In genomic region chr14:99155173-99155777, GRCh38 we compare ENCODE assay signal across 27 cellular contexts.
A peak's percentile ranks its signal among the peaks of the same experiment; 100 is the strongest.
DNase-seq lines count a peak whose midpoint lies in the region; ATAC-seq, FAIRE-seq and TF ChIP-seq lines count a peak whose summit lies in the region.
"Had no signal": no experiment of that assay in that cellular context is flagged by ENCODE, and none has a peak within 500 bp of the region (broad histone marks: within the 10 kb centered on the region; RNA-seq: fewer than 3 reads in every experiment).

No MANE protein-coding gene starts in this region.

- H3K27ac ChIP-seq in endodermal cell (ENCODE audit: low read depth, low read length) (no peak overlapping the region), pancreas (no peak overlapping the region), kidney (ENCODE audit: low read depth in 2 of 2, low read length in 2 of 2) (no peak overlapping the region)
- H3K27ac ChIP-seq: BLaER1, cardiac muscle cell, dorsolateral prefrontal cortex, KMS-11, stomach, uterus, VCaP had no signal

- H3K4me1 ChIP-seq in endodermal cell (ENCODE audit: control insufficient read depth, insufficient read depth, low read length): no peaks in the 10 kb centered on the region
- H3K4me1 ChIP-seq in pancreas: peaks cover 4 to 9% (median 5%) of the 10 kb centered on the region in 3 donors
- no peaks in the 10 kb centered on the region for H3K4me1 ChIP-seq in kidney (ENCODE audit: control insufficient read depth in 1 of 2, insufficient read depth in 1 of 2, low read depth in 1 of 2, low read length in 2 of 2)
- H3K4me1 ChIP-seq: BLaER1, uterus had no signal

- H3K36me3 Mint-ChIP-seq in activated CD4-positive, alpha-beta T cell treated with anti-CD3 and anti-CD28 coated beads, Interleukin-2, amount 10 ng/mL, durations not matched to agents 7 days and 5 days (ENCODE audit: low read depth): no peaks in the 10 kb centered on the region
- no peaks in the 10 kb centered on the region for H3K36me3 Mint-ChIP-seq in endodermal cell (ENCODE audit: low read depth)
- H3K36me3 Mint-ChIP-seq: activated naive CD8-positive, alpha-beta T cell treated with anti-CD3 and anti-CD28 coated beads, Interleukin-2, amount 10 ng/mL, durations not matched to agents 7 days and 5 days had no signal

- no peaks in the 10 kb centered on the region for H3K27me3 ChIP-seq in endodermal cell (ENCODE audit: control insufficient read depth, insufficient read depth, low read length, poor library complexity, severe bottlenecking)
- H3K27me3 ChIP-seq in pancreas: no peaks in the 10 kb centered on the region
- H3K27me3 ChIP-seq: BLaER1, cardiac muscle cell, uterus had no signal

- TF ChIP-seq CTCF in endodermal cell (conservative IDR thresholded peaks at IDR 0.05) (no peak), pancreas (IDR thresholded peaks at IDR 0.05) (no peak), kidney (IDR thresholded peaks at IDR 0.05; ENCODE audit: borderline replicate concordance, extremely low read depth, insufficient read depth) (no peak)

- ATAC-seq in pancreas (peak; percentile 60 to 89 (median 81)), GM19452 (IDR thresholded peaks at IDR 0.05; ENCODE audit: unreplicated experiment) (no peak), esophagus mucosa (no peak)
- ATAC-seq: GM23338, left colon had no signal

- CTCF ChIA-PET in activated CD4-positive, alpha-beta T cell treated with anti-CD3 and anti-CD28 coated beads, Interleukin-2, amount 10 ng/mL, durations not matched to agents 7 days and 5 days (lab: Charles Lee): no interaction called here

- no peak overlapping the region for H3K4me3 ChIP-seq in endodermal cell (ENCODE audit: low read length)
- no peak overlapping the region for H3K4me3 ChIP-seq in pancreas
- H3K4me3 ChIP-seq in kidney (ENCODE audit: low read length in 2 of 2): no peak overlapping the region
- H3K4me3 ChIP-seq: BLaER1, cardiac muscle cell, dorsolateral prefrontal cortex, GM23338, stomach, uterus had no signal

- POLR2A ChIA-PET in activated CD4-positive, alpha-beta T cell treated with anti-CD3 and anti-CD28 coated beads, Interleukin-2, amount 10 ng/mL, durations not matched to agents 7 days and 5 days (lab: Charles Lee): no interaction called here

- H3K9me3 Mint-ChIP-seq in activated CD4-positive, alpha-beta T cell treated with anti-CD3 and anti-CD28 coated beads, Interleukin-2, amount 10 ng/mL, durations not matched to agents 7 days and 5 days: no peaks in the 10 kb centered on the region
- H3K9me3 Mint-ChIP-seq in endodermal cell: no peaks in the 10 kb centered on the region
- H3K9me3 Mint-ChIP-seq: activated naive CD8-positive, alpha-beta T cell treated with anti-CD3 and anti-CD28 coated beads, Interleukin-2, amount 10 ng/mL, durations not matched to agents 7 days and 5 days; GM23338 had no signal

- H3K4me3 Mint-ChIP-seq in activated CD4-positive, alpha-beta T cell treated with anti-CD3 and anti-CD28 coated beads, Interleukin-2, amount 10 ng/mL, durations not matched to agents 7 days and 5 days: no peak overlapping the region
- no peak overlapping the region for H3K4me3 Mint-ChIP-seq in endodermal cell
- H3K4me3 Mint-ChIP-seq: activated naive CD8-positive, alpha-beta T cell treated with anti-CD3 and anti-CD28 coated beads, Interleukin-2, amount 10 ng/mL, durations not matched to agents 7 days and 5 days; GM23338 had no signal

- intact Hi-C loops in pancreas (cut with DNase I): no loop called here
- intact Hi-C loops in kidney (cut with DNase I): no loop called here

- H3K9me3 ChIP-seq in endodermal cell (ENCODE audit: control insufficient read depth, low read length): no peaks in the 10 kb centered on the region
- H3K9me3 ChIP-seq in pancreas: no peaks in the 10 kb centered on the region
- H3K9me3 ChIP-seq in kidney (ENCODE audit: control insufficient read depth in 1 of 2, low read length in 2 of 2): no peaks in the 10 kb centered on the region
- H3K9me3 ChIP-seq: BLaER1, stomach, uterus had no signal

- FAIRE-seq in pancreas (lab: Jason Lieb, UNC) (no peak), kidney (lab: Jason Lieb, UNC) (no peak)
- FAIRE-seq: D721Med had no signal

- H3K27me3 Mint-ChIP-seq in activated CD4-positive, alpha-beta T cell treated with anti-CD3 and anti-CD28 coated beads, Interleukin-2, amount 10 ng/mL, durations not matched to agents 7 days and 5 days: peaks cover 3% of the 10 kb centered on the region
- no peaks in the 10 kb centered on the region for H3K27me3 Mint-ChIP-seq in endodermal cell (ENCODE audit: insufficient read depth)
- H3K27me3 Mint-ChIP-seq: activated naive CD8-positive, alpha-beta T cell treated with anti-CD3 and anti-CD28 coated beads, Interleukin-2, amount 10 ng/mL, durations not matched to agents 7 days and 5 days had no signal

- H3K27ac Mint-ChIP-seq in activated CD4-positive, alpha-beta T cell treated with anti-CD3 and anti-CD28 coated beads, Interleukin-2, amount 10 ng/mL, durations not matched to agents 7 days and 5 days: no peak overlapping the region
- H3K27ac Mint-ChIP-seq in endodermal cell: no peak overlapping the region
- H3K27ac Mint-ChIP-seq: activated naive CD8-positive, alpha-beta T cell treated with anti-CD3 and anti-CD28 coated beads, Interleukin-2, amount 10 ng/mL, durations not matched to agents 7 days and 5 days; GM23338 had no signal

- H3K9ac ChIP-seq in endodermal cell (ENCODE audit: extremely low read depth, low read length, poor library complexity, severe bottlenecking) (no peak overlapping the region), kidney (ENCODE audit: low read length in 2 of 2) (no peak overlapping the region)
- H3K9ac ChIP-seq: BLaER1, KMS-11 had no signal

- H3K36me3 ChIP-seq in endodermal cell (ENCODE audit: control insufficient read depth, insufficient read depth, low read length) (no peaks in the 10 kb centered on the region), pancreas (no peaks in the 10 kb centered on the region), kidney (ENCODE audit: control insufficient read depth in 1 of 2, insufficient read depth in 2 of 2, low read length in 2 of 2) (no peaks in the 10 kb centered on the region)
- H3K36me3 ChIP-seq: BLaER1, cardiac muscle cell, stomach, uterus had no signal

- DNase-seq in activated CD4-positive, alpha-beta T cell treated with anti-CD3 and anti-CD28 coated beads, Interleukin-2, amount 10 ng/mL, durations not matched to agents 7 days and 5 days: peak; percentile 2
- DNase-seq in activated CD4-positive, alpha-beta T cell treated with anti-CD3 and anti-CD28 coated beads for 48 hours: no peak
- DNase-seq in GM03348 (ENCODE audit: low spot score): peak; percentile 33
- peak; percentile 2 for DNase-seq in endodermal cell
- DNase-seq in pancreas: no peak
- DNase-seq in kidney: no peak
- DNase-seq: activated CD4-positive, alpha-beta T cell treated with anti-CD3 and anti-CD28 coated beads, Interleukin-2, amount 50 U/mL, for 48 hours; activated naive CD8-positive, alpha-beta T cell treated with anti-CD3 and anti-CD28 coated beads, Interleukin-2, amount 10 ng/mL, durations not matched to agents 7 days and 5 days; dorsolateral prefrontal cortex; erythroblast; left colon; NCI-H1105 treated with DMSO at 0.1 percent for 48 hours; NCI-H524; nucleus accumbens; SHP77; stimulated activated CD4-positive, alpha-beta T cell treated with anti-CD3 and anti-CD28 coated beads, Interleukin-2, amount 100 ng/mL, for 24 hours; T-helper 1 cell; uterus had no signal

- peaks cover 4% of the 10 kb centered on the region for H3K4me1 Mint-ChIP-seq in activated CD4-positive, alpha-beta T cell treated with anti-CD3 and anti-CD28 coated beads, Interleukin-2, amount 10 ng/mL, durations not matched to agents 7 days and 5 days
- H3K4me1 Mint-ChIP-seq in endodermal cell: no peaks in the 10 kb centered on the region

- WGBS in endodermal cell (ENCODE audit: insufficient coverage in 1 of 2, insufficient read length in 1 of 2), 2 experiments: 94 to 100% methylated on average over 2 to 5 of the region's 5 CpGs
- 24 to 28% methylated on average over 5 of the region's 5 CpGs for WGBS in pancreas, 2 donors

Comparison
In these comparisons a context has a peak if more than half of its experiments do, and no peak if none do; other contexts are left out.
1. DNase-seq: peak in activated CD4-positive, alpha-beta T cell treated with anti-CD3 and anti-CD28 coated beads, Interleukin-2, amount 10 ng/mL, durations not matched to agents 7 days and 5 days (single experiment), GM03348 (single experiment) and endodermal cell (single experiment); none in activated CD4-positive, alpha-beta T cell treated with anti-CD3 and anti-CD28 coated beads for 48 hours (single experiment), pancreas (0 of 6) and kidney (single experiment).
2. ATAC-seq: peak in pancreas (4 of 4); none in GM19452 (single experiment) and esophagus mucosa (single experiment).